Comparison of ENCODE assay signal across 8 cellular contexts in genomic region chr5:50440651-50441478, GRCh38. TPM values are rescaled to one million over a fixed set of nuclear protein-coding genes. Genes with fewer than 3 reads are reported as not detected.
A peak's percentile ranks its signal among the peaks of the same experiment; 100 is the strongest.
DNase-seq lines count a peak whose midpoint lies in the region; ATAC-seq lines count a peak whose summit lies in the region.

EMB (minus strand) TSS chr5:50441288; CDS start chr5:50441151, 137 bp downstream.

- H3K9me3 ChIP-seq in endocrine pancreas (ENCODE audit: control insufficient read depth, low read length) = no peaks in the 10 kb centered on the region

- peak within 1 kb of the TSS; percentile 54 for H3K4me3 ChIP-seq in endocrine pancreas (ENCODE audit: control insufficient read depth, insufficient read depth, low read length)

- no peaks in the 10 kb centered on the region for H3K9me3 Mint-ChIP-seq in activated CD4-positive, alpha-beta memory T cell treated with anti-CD3 and anti-CD28 coated beads, Interleukin-2, amount 10 ng/mL, durations not matched to agents 7 days and 5 days

- H3K27ac Mint-ChIP-seq in activated CD4-positive, alpha-beta memory T cell treated with anti-CD3 and anti-CD28 coated beads, Interleukin-2, amount 10 ng/mL, durations not matched to agents 7 days and 5 days = peak within 1 kb of the TSS; percentile 94

- CTCF ChIA-PET in activated CD4-positive, alpha-beta memory T cell treated with anti-CD3 and anti-CD28 coated beads, Interleukin-2, amount 10 ng/mL, durations not matched to agents 7 days and 5 days (lab: Charles Lee) = interaction anchor here (0.7 to 2.9 kb wide), 22 partner anchors 9 to 310 kb away, joined by 3 to 16 read pairs (median 3); no protein-coding TSS in a partner anchor

- H3K36me3 ChIP-seq in endocrine pancreas (ENCODE audit: control insufficient read depth, insufficient read depth, low read length) = no peaks in the 10 kb centered on the region

- ATAC-seq in HG02970 (IDR thresholded peaks at IDR 0.05; ENCODE audit: low FRiP score, unreplicated experiment) = peak; percentile 56

- H3K27me3 ChIP-seq in endocrine pancreas (ENCODE audit: control insufficient read depth, insufficient read depth, low read length) = no peaks in the 10 kb centered on the region

- POLR2A ChIA-PET in activated CD4-positive, alpha-beta memory T cell treated with anti-CD3 and anti-CD28 coated beads, Interleukin-2, amount 10 ng/mL, durations not matched to agents 7 days and 5 days (lab: Charles Lee) = interaction anchor here (0.6 to 4.3 kb wide), 27 partner anchors 10 to 411 kb away, joined by 3 to 66 read pairs (median 4); partner anchors contain the start of gene PARP8

- peak; percentile 6 for DNase-seq in NCI-H2171 treated with DMSO at 0.1 percent for 48 hours (lab: John Stamatoyannopoulos, UW)
- DNase-seq in NCI-H2171 (lab: John Stamatoyannopoulos, UW) = no peak
- peak; percentile 80 for DNase-seq in NCI-H345 (lab: John Stamatoyannopoulos, UW)
- DNase-seq in activated CD4-positive, alpha-beta memory T cell treated with anti-CD3 and anti-CD28 coated beads, Interleukin-2, amount 10 ng/mL, durations not matched to agents 7 days and 5 days = peak; percentile 85
- DNase-seq in mucosa of gallbladder (ENCODE audit: low spot score) = peak; percentile 58
- peak; percentile 85 for DNase-seq in stimulated activated CD8-positive, alpha-beta memory T cell treated with anti-CD3 and anti-CD28 coated beads, Interleukin-4, amount 100 ng/mL, for 48 hours

- H3K4me3 Mint-ChIP-seq in activated CD4-positive, alpha-beta memory T cell treated with anti-CD3 and anti-CD28 coated beads, Interleukin-2, amount 10 ng/mL, durations not matched to agents 7 days and 5 days = peak within 1 kb of the TSS; percentile 97

- H3K36me3 Mint-ChIP-seq in activated CD4-positive, alpha-beta memory T cell treated with anti-CD3 and anti-CD28 coated beads, Interleukin-2, amount 10 ng/mL, durations not matched to agents 7 days and 5 days (ENCODE audit: low read depth) = peaks cover 31% of the 10 kb centered on the region

- peaks cover 70% of the 10 kb centered on the region for H3K4me1 Mint-ChIP-seq in activated CD4-positive, alpha-beta memory T cell treated with anti-CD3 and anti-CD28 coated beads, Interleukin-2, amount 10 ng/mL, durations not matched to agents 7 days and 5 days

- no peaks in the 10 kb centered on the region for H3K4me1 ChIP-seq in endocrine pancreas (ENCODE audit: control insufficient read depth, insufficient read depth, low read length)

- no peaks in the 10 kb centered on the region for H3K27me3 Mint-ChIP-seq in activated CD4-positive, alpha-beta memory T cell treated with anti-CD3 and anti-CD28 coated beads, Interleukin-2, amount 10 ng/mL, durations not matched to agents 7 days and 5 days

- peak within 1 kb of the TSS; percentile 26 for H3K9ac ChIP-seq in endocrine pancreas (ENCODE audit: control insufficient read depth, insufficient read depth, low read length)

RNA-seq across cellular contexts. Expression of gene EMB, which starts in this region (rescaled TPM):
- 100 to 1,000 TPM; 181 to 188 TPM for total RNA-seq in activated CD4-positive, alpha-beta memory T cell treated with anti-CD3 and anti-CD28 coated beads, Interleukin-2, amount 10 ng/mL, durations not matched to agents 7 days and 5 days
- 19.9 TPM for total RNA-seq in mucosa of gallbladder
